8 cellular contexts compared by ENCODE assay signal in genomic region chr9:71446499-71447411, GRCh38.
DNase-seq lines count a peak whose midpoint lies in the region; ATAC-seq and TF ChIP-seq lines count a peak whose summit lies in the region.

No MANE protein-coding gene starts in this region.

- POLR2A ChIA-PET in BJ (lab: Charles Lee): no interaction called here

- H3K27ac ChIP-seq in ascending aorta (no peak overlapping the region), tibial artery (no peak overlapping the region)

- intact Hi-C loops in ascending aorta (cut with DNase I): no loop called here
- intact Hi-C loops in tibial artery (cut with DNase I; ENCODE audit: low total_unique reads): no loop called here

- ATAC-seq in GM18520 (IDR thresholded peaks at IDR 0.05; ENCODE audit: unreplicated experiment): peak; percentile 46
- ATAC-seq in HG03039 (IDR thresholded peaks at IDR 0.05; ENCODE audit: unreplicated experiment): peak; percentile 75

- H3K27me3 ChIP-seq in BJ (ENCODE audit: control insufficient read depth, insufficient read depth, low read length) (peaks cover 5% of the 10 kb centered on the region), ascending aorta (no peaks in the 10 kb centered on the region), tibial artery (peaks cover 0 to 28% of the 10 kb centered on the region in 2 donors)

- H3K36me3 ChIP-seq in BJ (ENCODE audit: control insufficient read depth, insufficient read depth, low read length): no peaks in the 10 kb centered on the region
- no peaks in the 10 kb centered on the region for H3K36me3 ChIP-seq in ascending aorta
- no peaks in the 10 kb centered on the region for H3K36me3 ChIP-seq in tibial artery

- TF ChIP-seq CTCF in BJ (IDR thresholded peaks at IDR 0.05; ENCODE audit: insufficient read depth, low read depth, low read length) (peak; percentile 24), ascending aorta (IDR thresholded peaks at IDR 0.05) (no peak), tibial artery (IDR thresholded peaks at IDR 0.05) (no peak)

- CTCF ChIA-PET in BJ (lab: Yijun Ruan, JAX): no interaction called here

- peak; percentile 6 for DNase-seq in BJ (ENCODE audit: low read depth)
- DNase-seq in NCI-H510A (lab: John Stamatoyannopoulos, UW): peak; percentile 40
- no peak for DNase-seq in ascending aorta (ENCODE audit: low spot score in 2 of 2)
- peak; percentile 34 for DNase-seq in hepatic stellate cell (ENCODE audit: low spot score)
- DNase-seq in renal cortical epithelial cell (ENCODE audit: low read depth): peak; percentile 40
- DNase-seq in tibial artery: no peak

- H3K4me3 ChIP-seq in BJ (ENCODE audit: low read depth, low read length) (peak overlapping the region; percentile 48), ascending aorta (peak overlapping the region; percentile 42 to 55), tibial artery (peak overlapping the region in 1 of 2 donors; percentile 33)

- H3K4me1 ChIP-seq in ascending aorta (no peaks in the 10 kb centered on the region), tibial artery (peaks cover 0 to 8% (median 6%) of the 10 kb centered on the region in 4 donors)

- no peaks in the 10 kb centered on the region for H3K9me3 ChIP-seq in ascending aorta
- no peaks in the 10 kb centered on the region for H3K9me3 ChIP-seq in tibial artery

Comparison
In these comparisons a context has a peak if more than half of its experiments do, and no peak if none do; other contexts are left out.
1. DNase-seq: peak in BJ (single experiment), NCI-H510A (single experiment), hepatic stellate cell (single experiment) and renal cortical epithelial cell (single experiment); none in ascending aorta (0 of 2) and tibial artery (0 of 2).